In genomic region chr15:40893733-40894688, GRCh38 we compare ENCODE assay signal across 1 cellular context.
A peak's percentile ranks its signal among the peaks of the same experiment; 100 is the strongest.
TF ChIP-seq lines count a peak whose summit lies in the region.

A gene with protein sequence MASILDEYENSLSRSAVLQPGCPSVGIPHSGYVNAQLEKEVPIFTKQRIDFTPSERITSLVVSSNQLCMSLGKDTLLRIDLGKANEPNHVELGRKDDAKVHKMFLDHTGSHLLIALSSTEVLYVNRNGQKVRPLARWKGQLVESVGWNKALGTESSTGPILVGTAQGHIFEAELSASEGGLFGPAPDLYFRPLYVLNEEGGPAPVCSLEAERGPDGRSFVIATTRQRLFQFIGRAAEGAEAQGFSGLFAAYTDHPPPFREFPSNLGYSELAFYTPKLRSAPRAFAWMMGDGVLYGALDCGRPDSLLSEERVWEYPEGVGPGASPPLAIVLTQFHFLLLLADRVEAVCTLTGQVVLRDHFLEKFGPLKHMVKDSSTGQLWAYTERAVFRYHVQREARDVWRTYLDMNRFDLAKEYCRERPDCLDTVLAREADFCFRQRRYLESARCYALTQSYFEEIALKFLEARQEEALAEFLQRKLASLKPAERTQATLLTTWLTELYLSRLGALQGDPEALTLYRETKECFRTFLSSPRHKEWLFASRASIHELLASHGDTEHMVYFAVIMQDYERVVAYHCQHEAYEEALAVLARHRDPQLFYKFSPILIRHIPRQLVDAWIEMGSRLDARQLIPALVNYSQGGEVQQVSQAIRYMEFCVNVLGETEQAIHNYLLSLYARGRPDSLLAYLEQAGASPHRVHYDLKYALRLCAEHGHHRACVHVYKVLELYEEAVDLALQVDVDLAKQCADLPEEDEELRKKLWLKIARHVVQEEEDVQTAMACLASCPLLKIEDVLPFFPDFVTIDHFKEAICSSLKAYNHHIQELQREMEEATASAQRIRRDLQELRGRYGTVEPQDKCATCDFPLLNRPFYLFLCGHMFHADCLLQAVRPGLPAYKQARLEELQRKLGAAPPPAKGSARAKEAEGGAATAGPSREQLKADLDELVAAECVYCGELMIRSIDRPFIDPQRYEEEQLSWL (plus strand): TSS chr15:40894450. CDS start chr15:40894769, 319 bp downstream.

TF ChIP-seq in HEK293, 187 proteins besides CTCF, POLR2A, EP300 and RAD21 (continued from another document and continues in another):
- no peak for TF ChIP-seq ZNF112 (tag by site-specific recombination; IDR thresholded peaks at IDR 0.05)
- peak; percentile 32; the same call in 1 of the 2 replicates for TF ChIP-seq WT1 (tag by site-specific recombination; IDR thresholded peaks at IDR 0.05)
- TF ChIP-seq, protein P1, sequence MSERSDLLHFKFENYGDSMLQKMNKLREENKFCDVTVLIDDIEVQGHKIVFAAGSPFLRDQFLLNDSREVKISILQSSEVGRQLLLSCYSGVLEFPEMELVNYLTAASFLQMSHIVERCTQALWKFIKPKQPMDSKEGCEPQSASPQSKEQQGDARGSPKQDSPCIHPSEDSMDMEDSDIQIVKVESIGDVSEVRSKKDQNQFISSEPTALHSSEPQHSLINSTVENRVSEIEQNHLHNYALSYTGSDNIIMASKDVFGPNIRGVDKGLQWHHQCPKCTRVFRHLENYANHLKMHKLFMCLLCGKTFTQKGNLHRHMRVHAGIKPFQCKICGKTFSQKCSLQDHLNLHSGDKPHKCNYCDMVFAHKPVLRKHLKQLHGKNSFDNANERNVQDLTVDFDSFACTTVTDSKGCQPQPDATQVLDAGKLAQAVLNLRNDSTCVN (tag by site-specific recombination; optimal IDR thresholded peaks at IDR 0.05): peak; percentile 57
- no peak for TF ChIP-seq ZNF404 (tag by site-specific recombination; IDR thresholded peaks at IDR 0.05)
- TF ChIP-seq ZNF266 (tag by site-specific recombination; IDR thresholded peaks at IDR 0.05; ENCODE audit: low read depth): no peak
- TF ChIP-seq ZNF558 (tag by site-specific recombination; IDR thresholded peaks at IDR 0.05): no peak
- TF ChIP-seq KLF7 (tag by site-specific recombination; IDR thresholded peaks at IDR 0.05; ENCODE audit: borderline replicate concordance): no peak
- 0 out of 2 replicates have a peak, but pooled peaks have one; percentile 61 for TF ChIP-seq PATZ1 (tag by site-specific recombination; IDR thresholded peaks at IDR 0.05)
- TF ChIP-seq ZBTB21 (tag by site-specific recombination; IDR thresholded peaks at IDR 0.05): peak; percentile 76
- TF ChIP-seq ZBTB48 (tag by site-specific recombination; IDR thresholded peaks at IDR 0.05): peak; percentile 13; the same call in 1 of the 2 replicates
- no peak for TF ChIP-seq ZNF510 (tag by site-specific recombination; IDR thresholded peaks at IDR 0.05; ENCODE audit: insufficient replicate concordance)
- TF ChIP-seq ZNF19 (tag by site-specific recombination; IDR thresholded peaks at IDR 0.05; ENCODE audit: low read depth): no peak
- no peak for TF ChIP-seq MEIS1 (CRISPR knock-in tag; IDR thresholded peaks at IDR 0.05; ENCODE audit: borderline replicate concordance)
- TF ChIP-seq ZNF133 (tag by site-specific recombination; IDR thresholded peaks at IDR 0.05): no peak
- TF ChIP-seq ZBTB20 (tag by site-specific recombination; IDR thresholded peaks at IDR 0.05): peak; percentile 40; the same call in 1 of the 2 replicates
- TF ChIP-seq HOXA7 (CRISPR knock-in tag; IDR thresholded peaks at IDR 0.05; ENCODE audit: borderline replicate concordance): no peak
- no peak for TF ChIP-seq ZNF239 (tag by site-specific recombination; IDR thresholded peaks at IDR 0.05)
- TF ChIP-seq ZNF518A (tag by site-specific recombination; conservative IDR thresholded peaks at IDR 0.05; ENCODE audit: low read depth): no peak
- TF ChIP-seq ZNF324 (tag by site-specific recombination; IDR thresholded peaks at IDR 0.05): no peak
- TF ChIP-seq ZNF391 (tag by site-specific recombination; IDR thresholded peaks at IDR 0.05; ENCODE audit: borderline replicate concordance, low read depth): no peak
- no peak for TF ChIP-seq ZNF362 (tag by site-specific recombination; IDR thresholded peaks at IDR 0.05)
- TF ChIP-seq ZNF580 (tag by site-specific recombination; IDR thresholded peaks at IDR 0.05): no peak
- TF ChIP-seq ZNF140 (tag by site-specific recombination; IDR thresholded peaks at IDR 0.05): no peak
- TF ChIP-seq ZNF664 (tag by site-specific recombination; IDR thresholded peaks at IDR 0.05): no peak
- no peak for TF ChIP-seq ZFP37 (tag by site-specific recombination; IDR thresholded peaks at IDR 0.05)
- TF ChIP-seq KLF10 (tag by site-specific recombination; IDR thresholded peaks at IDR 0.05): peak; percentile 50; the same call in 1 of the 2 replicates
- no peak for TF ChIP-seq ZNF488 (tag by site-specific recombination; IDR thresholded peaks at IDR 0.05)
- TF ChIP-seq, protein P2, sequence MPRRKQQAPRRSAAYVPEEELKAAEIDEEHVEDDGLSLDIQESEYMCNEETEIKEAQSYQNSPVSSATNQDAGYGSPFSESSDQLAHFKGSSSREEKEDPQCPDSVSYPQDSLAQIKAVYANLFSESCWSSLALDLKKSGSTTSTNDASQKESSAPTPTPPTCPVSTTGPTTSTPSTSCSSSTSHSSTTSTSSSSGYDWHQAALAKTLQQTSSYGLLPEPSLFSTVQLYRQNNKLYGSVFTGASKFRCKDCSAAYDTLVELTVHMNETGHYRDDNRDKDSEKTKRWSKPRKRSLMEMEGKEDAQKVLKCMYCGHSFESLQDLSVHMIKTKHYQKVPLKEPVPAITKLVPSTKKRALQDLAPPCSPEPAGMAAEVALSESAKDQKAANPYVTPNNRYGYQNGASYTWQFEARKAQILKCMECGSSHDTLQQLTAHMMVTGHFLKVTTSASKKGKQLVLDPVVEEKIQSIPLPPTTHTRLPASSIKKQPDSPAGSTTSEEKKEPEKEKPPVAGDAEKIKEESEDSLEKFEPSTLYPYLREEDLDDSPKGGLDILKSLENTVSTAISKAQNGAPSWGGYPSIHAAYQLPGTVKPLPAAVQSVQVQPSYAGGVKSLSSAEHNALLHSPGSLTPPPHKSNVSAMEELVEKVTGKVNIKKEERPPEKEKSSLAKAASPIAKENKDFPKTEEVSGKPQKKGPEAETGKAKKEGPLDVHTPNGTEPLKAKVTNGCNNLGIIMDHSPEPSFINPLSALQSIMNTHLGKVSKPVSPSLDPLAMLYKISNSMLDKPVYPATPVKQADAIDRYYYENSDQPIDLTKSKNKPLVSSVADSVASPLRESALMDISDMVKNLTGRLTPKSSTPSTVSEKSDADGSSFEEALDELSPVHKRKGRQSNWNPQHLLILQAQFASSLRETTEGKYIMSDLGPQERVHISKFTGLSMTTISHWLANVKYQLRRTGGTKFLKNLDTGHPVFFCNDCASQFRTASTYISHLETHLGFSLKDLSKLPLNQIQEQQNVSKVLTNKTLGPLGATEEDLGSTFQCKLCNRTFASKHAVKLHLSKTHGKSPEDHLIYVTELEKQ (tag by site-specific recombination; IDR thresholded peaks at IDR 0.05; ENCODE audit: borderline replicate concordance): no peak
- no peak for TF ChIP-seq ZNF514 (tag by site-specific recombination; IDR thresholded peaks at IDR 0.05)
- TF ChIP-seq, protein P3, sequence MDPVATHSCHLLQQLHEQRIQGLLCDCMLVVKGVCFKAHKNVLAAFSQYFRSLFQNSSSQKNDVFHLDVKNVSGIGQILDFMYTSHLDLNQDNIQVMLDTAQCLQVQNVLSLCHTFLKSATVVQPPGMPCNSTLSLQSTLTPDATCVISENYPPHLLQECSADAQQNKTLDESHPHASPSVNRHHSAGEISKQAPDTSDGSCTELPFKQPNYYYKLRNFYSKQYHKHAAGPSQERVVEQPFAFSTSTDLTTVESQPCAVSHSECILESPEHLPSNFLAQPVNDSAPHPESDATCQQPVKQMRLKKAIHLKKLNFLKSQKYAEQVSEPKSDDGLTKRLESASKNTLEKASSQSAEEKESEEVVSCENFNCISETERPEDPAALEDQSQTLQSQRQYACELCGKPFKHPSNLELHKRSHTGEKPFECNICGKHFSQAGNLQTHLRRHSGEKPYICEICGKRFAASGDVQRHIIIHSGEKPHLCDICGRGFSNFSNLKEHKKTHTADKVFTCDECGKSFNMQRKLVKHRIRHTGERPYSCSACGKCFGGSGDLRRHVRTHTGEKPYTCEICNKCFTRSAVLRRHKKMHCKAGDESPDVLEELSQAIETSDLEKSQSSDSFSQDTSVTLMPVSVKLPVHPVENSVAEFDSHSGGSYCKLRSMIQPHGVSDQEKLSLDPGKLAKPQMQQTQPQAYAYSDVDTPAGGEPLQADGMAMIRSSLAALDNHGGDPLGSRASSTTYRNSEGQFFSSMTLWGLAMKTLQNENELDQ (tag by site-specific recombination; IDR thresholded peaks at IDR 0.05; ENCODE audit: low read depth): no peak
- TF ChIP-seq ZNF610 (tag by site-specific recombination; IDR thresholded peaks at IDR 0.05; ENCODE audit: borderline replicate concordance): no peak
- no peak for TF ChIP-seq ZNF658 (tag by site-specific recombination; IDR thresholded peaks at IDR 0.05)
- TF ChIP-seq ZBTB10 (tag by site-specific recombination; IDR thresholded peaks at IDR 0.05): no peak
- no peak for TF ChIP-seq OVOL3 (tag by site-specific recombination; IDR thresholded peaks at IDR 0.05)
